Comparison of ENCODE assay signal across 11 cellular contexts in genomic region chr18:25284861-25285574, GRCh38.
DNase-seq lines count a peak whose midpoint lies in the region; ATAC-seq and TF ChIP-seq lines count a peak whose summit lies in the region.
"Had no signal": no experiment of that assay in that cellular context is flagged by ENCODE, and none has a peak within 500 bp of the region (broad histone marks: within the 10 kb centered on the region; RNA-seq: fewer than 3 reads in every experiment).

No MANE protein-coding gene starts in this region.

- H3K36me3 ChIP-seq in right lobe of liver, result no peaks in the 10 kb centered on the region
- H3K36me3 ChIP-seq: neutrophil had no signal

- WGBS in right lobe of liver (ENCODE audit: insufficient coverage, low coverage, low lambda C conversion rate, missing lambda C conversion rate), result 66% methylated on average over 11 of the region's 11 CpGs

- H3K27ac ChIP-seq in right lobe of liver, result no peak overlapping the region
- H3K27ac ChIP-seq: neutrophil had no signal

- TF ChIP-seq POLR2A in right lobe of liver (IDR thresholded peaks at IDR 0.05), result no peak

- DNase-seq in GM04504 (ENCODE audit: low read depth), result peak; percentile 37
- DNase-seq in NCI-H524 treated with DMSO at 0.1 percent for 48 hours (lab: John Stamatoyannopoulos, UW), result peak; percentile 40
- DNase-seq in fibroblast of villous mesenchyme (ENCODE audit: low read depth), result peak; percentile 77
- DNase-seq in sciatic nerve (ENCODE audit: low spot score), result no peak
- DNase-seq in mucosa of gallbladder (ENCODE audit: low spot score), result no peak
- DNase-seq in effector CD4-positive, alpha-beta T cell, result no peak
- DNase-seq in right lobe of liver, result no peak
- DNase-seq: NCI-H1694, SW 1271 had no signal

- TF ChIP-seq CTCF in fibroblast of villous mesenchyme (IDR thresholded peaks at IDR 0.05; ENCODE audit: insufficient read depth, low read depth, low read length), result no peak
- TF ChIP-seq CTCF in right lobe of liver (IDR thresholded peaks at IDR 0.05), result no peak

- no peaks in the 10 kb centered on the region for H3K4me1 ChIP-seq in right lobe of liver

- peak; percentile 70 for ATAC-seq in sciatic nerve
- ATAC-seq in GM21528 (IDR thresholded peaks at IDR 0.05; ENCODE audit: low FRiP score, unreplicated experiment), result no peak
- no peak for ATAC-seq in right lobe of liver

- H3K9me3 ChIP-seq in right lobe of liver, result no peaks in the 10 kb centered on the region
- H3K9me3 ChIP-seq: neutrophil had no signal

- intact Hi-C loops in sciatic nerve (cut with DNase I), result no loop called here
- intact Hi-C loops in right lobe of liver (cut with DNase I), result no loop called here

- H3K27me3 ChIP-seq in right lobe of liver, result no peaks in the 10 kb centered on the region

- H3K4me3 ChIP-seq in fibroblast of villous mesenchyme (ENCODE audit: low read depth, low read length) (no peak overlapping the region), right lobe of liver (no peak overlapping the region)

Comparison
In these comparisons a context has a peak if more than half of its experiments do, and no peak if none do; other contexts are left out.
1. DNase-seq: peak in GM04504 (single experiment), NCI-H524 treated with DMSO at 0.1 percent for 48 hours (single experiment) and fibroblast of villous mesenchyme (single experiment); none in sciatic nerve (single experiment), mucosa of gallbladder (single experiment), effector CD4-positive, alpha-beta T cell (single experiment) and right lobe of liver (0 of 3).